In the genomic region with DNA sequence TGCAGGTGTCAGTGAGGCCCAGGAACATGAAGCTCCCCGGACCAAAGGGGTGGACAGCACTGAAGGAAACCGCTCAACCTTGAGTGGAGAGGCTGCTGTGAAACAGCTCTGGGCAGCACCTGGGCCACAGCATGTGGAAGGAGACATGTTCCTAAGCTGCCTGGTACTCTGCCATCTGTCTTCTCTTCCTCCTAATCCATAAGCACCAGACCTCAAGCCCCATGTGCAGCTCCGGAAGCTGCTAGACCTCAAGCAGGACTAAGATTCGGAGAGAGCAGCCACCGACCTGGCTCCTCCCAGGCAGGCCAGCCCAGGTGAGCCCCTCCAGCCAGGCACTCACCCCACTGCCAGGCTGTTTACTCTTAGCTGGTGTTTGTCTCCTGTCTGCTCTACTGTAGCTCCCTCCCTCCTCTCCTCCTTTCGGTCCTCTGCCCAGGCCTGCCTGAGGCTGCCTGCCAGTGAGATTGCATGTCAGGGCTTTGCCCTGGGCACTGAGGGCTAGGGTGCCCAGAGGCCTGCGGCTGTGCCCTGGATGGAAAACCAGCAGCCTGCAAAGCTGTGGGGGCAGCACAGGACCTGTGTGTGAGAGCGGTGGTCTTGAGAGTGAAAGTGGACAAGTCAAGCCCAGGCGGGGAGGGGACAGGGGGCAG, we compare ENCODE assay signal across 15 cellular contexts. TPM values are rescaled to one million over a fixed set of nuclear protein-coding genes. Genes with fewer than 3 reads are reported as not detected.
A peak's percentile ranks its signal among the peaks of the same experiment; 100 is the strongest.
DNase-seq lines count a peak whose midpoint lies in the region; ATAC-seq, FAIRE-seq and TF ChIP-seq lines count a peak whose summit lies in the region.
"Had no signal": no experiment of that assay in that cellular context is flagged by ENCODE, and none has a peak within 500 bp of the region (broad histone marks: within the 10 kb centered on the region; RNA-seq: fewer than 3 reads in every experiment).

No MANE protein-coding gene starts in this region.

- no peaks in the 10 kb centered on the region for H3K27me3 ChIP-seq in WERI-Rb-1 (ENCODE audit: insufficient read depth, low read depth, severe bottlenecking)
- H3K27me3 ChIP-seq: thyroid gland had no signal

- no peaks in the 10 kb centered on the region for H3K9me3 ChIP-seq in WERI-Rb-1 (ENCODE audit: severe bottlenecking)
- H3K9me3 ChIP-seq: thyroid gland had no signal

- ATAC-seq in naive B cell (ENCODE audit: low read depth in 2 of 2): peak in 1 of 2 donors; percentile 11

- H3K27ac Mint-ChIP-seq in naive B cell: peak overlapping the region; percentile 88 to 98 (median 96)

- FAIRE-seq in HTR-8/SVneo (lab: Jason Lieb, UNC): peak; percentile 9
- FAIRE-seq: TTC549 had no signal

- peaks cover 16 to 25% of the 10 kb centered on the region in 2 donors for H3K36me3 Mint-ChIP-seq in naive B cell

- no peaks in the 10 kb centered on the region for H3K27me3 Mint-ChIP-seq in naive B cell

- H3K4me1 Mint-ChIP-seq in naive B cell: peaks cover 85 to 99% (median 95%) of the 10 kb centered on the region in 3 donors

- H3K36me3 ChIP-seq in WERI-Rb-1: no peaks in the 10 kb centered on the region; the same call in none of the 2 replicates
- H3K36me3 ChIP-seq: thyroid gland had no signal

- peak overlapping the region in 7 of 8 donors; percentile 56 to 87 (median 71) for H3K4me3 Mint-ChIP-seq in naive B cell

- no peaks in the 10 kb centered on the region for H3K9me3 Mint-ChIP-seq in naive B cell

- peak overlapping the region; percentile 66 for H3K27ac ChIP-seq in WERI-Rb-1
- H3K27ac ChIP-seq: thyroid gland had no signal

- in situ Hi-C loops in ACHN (cut with HindIII; ENCODE audit: low pct_ligation_motif_present, low pct_unique_long_range_greater_than_20kb, low sequenced_read_pairs): no loop called here

- peak; percentile 26 for DNase-seq in DMS 273 treated with DMSO at 0.1 percent for 48 hours (lab: John Stamatoyannopoulos, UW)
- DNase-seq in HTR-8/SVneo (ENCODE audit: insufficient read length, low spot score): no peak
- peak; percentile 80 for DNase-seq in WERI-Rb-1
- DNase-seq in naive B cell: no peak
- DNase-seq in mucosa of gallbladder (ENCODE audit: low spot score): no peak
- DNase-seq in ACHN: no peak
- DNase-seq in activated CD4-positive, alpha-beta T cell treated with anti-CD3 and anti-CD28 coated beads, Interleukin-2, amount 50 U/mL, for 48 hours: no peak
- no peak for DNase-seq in LoVo (ENCODE audit: low spot score)
- DNase-seq: activated gamma-delta T cell treated with Interleukin-2 at 50 U/mL for 16 hours, AML-193, foreskin fibroblast, KBM-7, NCI-H146, thyroid gland had no signal

- H3K4me3 ChIP-seq in WERI-Rb-1 (ENCODE audit: low read depth, low read length): no peak overlapping the region
- H3K4me3 ChIP-seq: thyroid gland had no signal

- TF ChIP-seq CTCF in WERI-Rb-1 (IDR thresholded peaks at IDR 0.05; ENCODE audit: low read depth, low read length): no peak

RNA-seq across cellular contexts. Expression of a gene that starts 53.7 kb away (rescaled TPM):
- 100 to 1,000 TPM; 152 to 246 (median 192) TPM for polyA plus RNA-seq in naive B cell (ENCODE audit: low read depth in 6 of 6)
- total RNA-seq in mucosa of gallbladder: 21.3 TPM

Comparison
In these comparisons a context has a peak if more than half of its experiments do, and no peak if none do; other contexts are left out.
1. DNase-seq: peak in DMS 273 treated with DMSO at 0.1 percent for 48 hours (single experiment) and WERI-Rb-1 (single experiment); none in HTR-8/SVneo (single experiment), naive B cell (single experiment), mucosa of gallbladder (single experiment), ACHN (single experiment), activated CD4-positive, alpha-beta T cell treated with anti-CD3 and anti-CD28 coated beads, Interleukin-2, amount 50 U/mL, for 48 hours (0 of 2) and LoVo (single experiment).